In the genomic region with DNA sequence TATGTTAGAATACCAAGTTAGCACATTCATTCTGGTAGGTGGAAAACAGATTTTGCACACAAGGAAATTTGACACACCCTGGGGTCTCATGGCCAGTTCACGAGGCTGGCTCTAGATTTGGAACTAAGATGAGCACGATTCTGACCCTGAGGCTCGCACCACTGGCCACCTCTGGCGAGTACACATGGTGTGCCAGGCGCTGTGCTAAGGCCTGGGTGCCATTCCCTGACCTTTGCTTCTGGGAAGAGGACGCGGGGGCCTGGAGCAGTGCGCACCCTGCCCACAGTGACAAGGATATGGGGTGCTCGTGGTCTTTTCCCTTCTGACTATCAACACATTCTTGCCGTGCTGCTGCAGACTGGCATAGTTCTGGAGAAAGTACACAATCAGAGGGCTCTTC, we compare ENCODE assay signal across 22 cellular contexts. TPM values are rescaled to one million over a fixed set of nuclear protein-coding genes. Genes with fewer than 3 reads are reported as not detected.
"Had no signal": no experiment of that assay in that cellular context is flagged by ENCODE, and none has a peak within 500 bp of the region (broad histone marks: within the 10 kb centered on the region; RNA-seq: fewer than 3 reads in every experiment).

No MANE protein-coding gene starts in this region.

- ATAC-seq: effector memory CD8-positive, alpha-beta T cell; foreskin keratinocyte; gastroesophageal sphincter; heart left ventricle; left colon; left lobe of liver; lower lobe of right lung had no signal

- H3K27ac Mint-ChIP-seq: dendritic cell treated with granulocyte-macrophage colony-stimulating factor and Interleukin-4, amounts not matched to agents 40 ng/mL and 50 ng/mL, for 4 days; effector memory CD8-positive, alpha-beta T cell; endodermal cell; immature natural killer cell had no signal

- H3K36me3 Mint-ChIP-seq: immature natural killer cell had no signal

- H3K79me2 ChIP-seq: hepatocyte had no signal

- H3K4me3 ChIP-seq: esophagus muscularis mucosa, gastroesophageal sphincter, heart left ventricle, hepatocyte, left ventricle myocardium inferior, lower lobe of right lung had no signal

- H3K9me3 ChIP-seq: esophagus muscularis mucosa, gastroesophageal sphincter, heart left ventricle, left ventricle myocardium inferior, lower lobe of right lung had no signal

- H3K27ac ChIP-seq: esophagus muscularis mucosa, foreskin keratinocyte, gastroesophageal sphincter, heart left ventricle, hepatocyte, left ventricle myocardium inferior, lower lobe of right lung had no signal

- DNase-seq: cortex of kidney; effector CD8-positive, alpha-beta T cell; effector memory CD8-positive, alpha-beta T cell; endodermal cell; foreskin keratinocyte; heart left ventricle; hypothalamus; immature natural killer cell; islet precursor cell; kidney; kidney glomerular epithelial cell; left colon; left ventricle myocardium inferior; lower lobe of right lung; mesenchymal stem cell; midbrain had no signal

- H3K4me3 Mint-ChIP-seq: dendritic cell treated with granulocyte-macrophage colony-stimulating factor and Interleukin-4, amounts not matched to agents 40 ng/mL and 50 ng/mL, for 4 days; effector memory CD8-positive, alpha-beta T cell; endodermal cell; immature natural killer cell had no signal

- H2AFZ ChIP-seq: hepatocyte had no signal

- H3K4me1 ChIP-seq: esophagus muscularis mucosa, foreskin keratinocyte, gastroesophageal sphincter, heart left ventricle, left ventricle myocardium inferior, lower lobe of right lung had no signal

- H3K9me3 Mint-ChIP-seq: dendritic cell treated with granulocyte-macrophage colony-stimulating factor and Interleukin-4, amounts not matched to agents 40 ng/mL and 50 ng/mL, for 4 days; effector memory CD8-positive, alpha-beta T cell; endodermal cell; immature natural killer cell had no signal

- H3K36me3 ChIP-seq: esophagus muscularis mucosa, gastroesophageal sphincter, heart left ventricle, left ventricle myocardium inferior, lower lobe of right lung had no signal

- H3K27me3 ChIP-seq: esophagus muscularis mucosa, foreskin keratinocyte, gastroesophageal sphincter, heart left ventricle, hepatocyte had no signal

- H3K4me2 ChIP-seq: hepatocyte had no signal

- H3K4me1 Mint-ChIP-seq: immature natural killer cell had no signal

RNA-seq across cellular contexts. Expression of gene DMC1, which starts 29.5 kb away (rescaled TPM):
- total RNA-seq: left lobe of liver had no signal

RNA-seq across cellular contexts. Expression of gene FAM227A, which starts 56.7 kb away (rescaled TPM):
- total RNA-seq: mononuclear cell had no signal
- polyA plus RNA-seq: immature natural killer cell had no signal
